ENCODE assay signal across 8 cellular contexts in the genomic region with DNA sequence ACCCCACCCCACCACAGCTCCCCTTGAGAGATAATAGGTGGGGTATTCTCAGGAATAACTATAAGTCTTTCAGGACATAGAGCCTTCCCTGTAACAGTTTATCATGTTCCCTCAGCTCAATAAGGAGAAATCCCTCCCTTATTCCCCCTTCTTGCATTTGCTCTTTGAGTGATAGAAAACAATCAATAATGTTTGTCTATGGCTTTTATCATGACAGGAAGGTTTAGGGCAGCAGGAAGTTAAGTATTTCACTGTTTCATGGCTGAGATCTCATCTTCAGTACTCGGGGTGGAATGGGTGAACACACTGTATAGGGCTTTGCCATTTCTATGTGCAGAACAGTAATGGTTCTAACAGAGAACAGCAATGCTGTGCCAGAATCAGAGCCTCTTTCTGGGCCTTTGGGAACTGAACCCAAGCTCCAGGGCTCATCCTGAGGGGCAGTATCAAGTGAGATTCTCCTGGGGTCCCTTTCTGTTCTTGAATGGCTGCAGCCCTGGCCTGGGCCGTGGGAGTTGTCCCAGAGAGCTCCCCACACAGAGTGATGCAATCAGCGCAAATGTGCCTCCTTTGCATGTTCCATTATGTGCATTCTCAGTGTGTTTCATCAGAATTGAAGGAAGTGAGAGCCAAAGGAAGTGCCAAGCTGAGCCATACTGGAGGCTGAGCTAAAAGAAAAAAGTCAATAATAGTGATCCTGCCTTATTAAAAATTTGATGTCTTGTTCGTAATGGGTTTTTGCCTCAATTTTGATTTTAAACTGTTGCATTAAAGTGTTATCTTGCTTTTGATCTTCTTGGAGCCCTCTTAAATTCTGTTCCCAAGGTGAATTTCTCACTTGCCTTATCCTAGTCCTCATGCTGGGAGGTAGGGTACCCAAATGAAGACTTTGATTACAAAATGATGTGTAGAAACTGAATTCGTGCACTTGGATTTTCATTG. TPM values are rescaled to one million over a fixed set of nuclear protein-coding genes. Genes with fewer than 3 reads are reported as not detected.
DNase-seq lines count a peak whose midpoint lies in the region; ATAC-seq and TF ChIP-seq lines count a peak whose summit lies in the region.
"Had no signal": no experiment of that assay in that cellular context is flagged by ENCODE, and none has a peak within 500 bp of the region (broad histone marks: within the 10 kb centered on the region; RNA-seq: fewer than 3 reads in every experiment).

No MANE protein-coding gene starts in this region.

- H3K9me3 Mint-ChIP-seq in neural crest cell = no peaks in the 10 kb centered on the region
- no peaks in the 10 kb centered on the region for H3K9me3 Mint-ChIP-seq in naive thymus-derived CD8-positive, alpha-beta T cell
- H3K9me3 Mint-ChIP-seq: stimulated activated naive B cell treated with anti-CD40 and anti-IgM and Interleukin-4, amounts not matched to agents 10 μg/mL and 1 μg/mL and 100 μg/mL, for 72 hours had no signal

- H3K27ac Mint-ChIP-seq in neural crest cell (ENCODE audit: unreplicated experiment) = no peak overlapping the region
- peak overlapping the region in 1 of 10 donors; percentile 1 for H3K27ac Mint-ChIP-seq in naive thymus-derived CD8-positive, alpha-beta T cell
- H3K27ac Mint-ChIP-seq: stimulated activated naive B cell treated with anti-CD40 and anti-IgM and Interleukin-4, amounts not matched to agents 10 μg/mL and 1 μg/mL and 100 μg/mL, for 72 hours had no signal

- no peaks in the 10 kb centered on the region for H3K36me3 ChIP-seq in GM06990 (ENCODE audit: control insufficient read depth, insufficient read depth, low read length)

- peak; percentile 9 for DNase-seq in GM06990 (ENCODE audit: extremely low read depth, insufficient read length)
- DNase-seq in NOMO-1 treated with dmso at 0.1 percent for 144 hours (lab: John Stamatoyannopoulos, UW; ENCODE audit: unreplicated experiment) = peak; percentile 74
- peak; percentile 63 for DNase-seq in dermis blood vessel endothelial cell
- DNase-seq in neural crest cell (ENCODE audit: low read depth, low spot score) = no peak
- no peak for DNase-seq in COLO829 (ENCODE audit: low spot score)
- DNase-seq in naive thymus-derived CD8-positive, alpha-beta T cell = no peak
- DNase-seq: stimulated activated naive B cell treated with anti-CD40 and anti-IgM and Interleukin-4, amounts not matched to agents 10 μg/mL and 1 μg/mL and 100 μg/mL, for 72 hours had no signal

- POLR2A ChIA-PET in naive thymus-derived CD8-positive, alpha-beta T cell (lab: Charles Lee) = interaction anchor here (0.6 to 3.8 kb wide), 2 partner anchors 9 to 11 kb away, joined by 3 to 31 read pairs; no protein-coding TSS in a partner anchor

- TF ChIP-seq CTCF in GM06990 (IDR thresholded peaks at IDR 0.05; ENCODE audit: insufficient read depth, low read length, poor library complexity, severe bottlenecking) (no peak), neural crest cell (conservative IDR thresholded peaks at IDR 0.05) (no peak)

- peaks cover 13% of the 10 kb centered on the region for H3K4me1 Mint-ChIP-seq in neural crest cell
- peaks cover 14 to 22% (median 21%) of the 10 kb centered on the region in 4 donors for H3K4me1 Mint-ChIP-seq in naive thymus-derived CD8-positive, alpha-beta T cell

- H3K4me3 ChIP-seq in GM06990 (replicated peaks; ENCODE audit: low read depth, low read length) = no peak overlapping the region

- H3K36me3 Mint-ChIP-seq in neural crest cell (ENCODE audit: low read depth) = no peaks in the 10 kb centered on the region
- no peaks in the 10 kb centered on the region for H3K36me3 Mint-ChIP-seq in naive thymus-derived CD8-positive, alpha-beta T cell

- no peaks in the 10 kb centered on the region for H3K27me3 ChIP-seq in GM06990 (replicated peaks; ENCODE audit: control insufficient read depth, insufficient read depth, low read length)

- H3K27me3 Mint-ChIP-seq in neural crest cell (ENCODE audit: low read depth) = no peaks in the 10 kb centered on the region
- no peaks in the 10 kb centered on the region for H3K27me3 Mint-ChIP-seq in naive thymus-derived CD8-positive, alpha-beta T cell

- peak overlapping the region; percentile 9 for H3K4me3 Mint-ChIP-seq in neural crest cell
- no peak overlapping the region for H3K4me3 Mint-ChIP-seq in naive thymus-derived CD8-positive, alpha-beta T cell
- H3K4me3 Mint-ChIP-seq: stimulated activated naive B cell treated with anti-CD40 and anti-IgM and Interleukin-4, amounts not matched to agents 10 μg/mL and 1 μg/mL and 100 μg/mL, for 72 hours had no signal

- ATAC-seq in HG03342 (IDR thresholded peaks at IDR 0.05; ENCODE audit: unreplicated experiment) = no peak
- ATAC-seq in naive thymus-derived CD8-positive, alpha-beta T cell = no peak
- ATAC-seq: stimulated activated naive B cell treated with anti-CD40 and anti-IgM and Interleukin-4, amounts not matched to agents 10 μg/mL and 1 μg/mL and 100 μg/mL, for 72 hours had no signal

RNA-seq across cellular contexts. Expression of gene CYP2R1, which starts 2.9 kb away (rescaled TPM):
- 8.7 TPM in 2 replicates for total RNA-seq in dermis blood vessel endothelial cell
- total RNA-seq in neural crest cell = 16.9 and 18.5 TPM in 2 replicates
- 10 to 100 TPM; 12.5 to 14.7 TPM for total RNA-seq in naive thymus-derived CD8-positive, alpha-beta T cell
- polyA plus RNA-seq in naive thymus-derived CD8-positive, alpha-beta T cell = 10 to 100 TPM; 11.9 to 19.4 (median 16.3) TPM

Comparison
In these comparisons a context has a peak if more than half of its experiments do, and no peak if none do; other contexts are left out.
1. DNase-seq: peak in GM06990 (single experiment), NOMO-1 treated with dmso at 0.1 percent for 144 hours (single experiment) and dermis blood vessel endothelial cell (single experiment); none in neural crest cell (single experiment), COLO829 (single experiment) and naive thymus-derived CD8-positive, alpha-beta T cell (0 of 10).